In genomic region chr2:59887348-59887747, GRCh38 we compare ENCODE assay signal across 1 cellular context.
TF ChIP-seq lines count a peak whose summit lies in the region.

No MANE protein-coding gene starts in this region.

TF ChIP-seq in H1, 55 proteins besides CTCF, POLR2A, EP300 and RAD21 (continued from another document):
- no peak for TF ChIP-seq CEBPB (IDR thresholded peaks at IDR 0.05; ENCODE audit: low read depth, low read length)
- no peak for TF ChIP-seq HDAC6 (IDR thresholded peaks at IDR 0.05; ENCODE audit: low read depth, low read length)
- TF ChIP-seq RFX5 (IDR thresholded peaks at IDR 0.05; ENCODE audit: borderline replicate concordance, low read depth, low read length): no peak
- no peak for TF ChIP-seq CBX8 (IDR thresholded peaks at IDR 0.05; ENCODE audit: borderline replicate concordance, low read depth, low read length)
TF ChIP-seq in H1: peak in this region for 0.
